In the genomic region with DNA sequence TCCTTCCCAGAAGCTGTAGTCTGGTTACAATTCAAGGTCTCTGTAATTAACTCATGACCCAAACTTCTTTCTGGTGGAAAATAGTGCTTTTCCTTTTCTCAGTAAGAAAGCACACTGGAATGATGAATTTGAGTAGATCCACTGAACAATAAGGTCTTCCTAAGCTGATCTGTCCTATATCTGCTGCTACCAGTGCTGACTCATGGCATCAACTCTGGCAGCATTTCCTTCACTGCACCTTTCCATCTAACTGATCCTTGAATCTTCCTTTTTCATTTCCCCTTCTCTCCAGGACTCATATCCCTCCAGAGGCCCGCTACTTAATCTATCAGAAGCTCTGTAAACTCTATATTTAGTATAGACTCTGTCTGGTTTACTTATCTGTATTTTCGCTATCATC, we compare ENCODE assay signal across 21 cellular contexts.
A peak's percentile ranks its signal among the peaks of the same experiment; 100 is the strongest.
DNase-seq lines count a peak whose midpoint lies in the region; ATAC-seq, FAIRE-seq and TF ChIP-seq lines count a peak whose summit lies in the region.
"Had no signal": no experiment of that assay in that cellular context is flagged by ENCODE, and none has a peak within 500 bp of the region (broad histone marks: within the 10 kb centered on the region; RNA-seq: fewer than 3 reads in every experiment).

No MANE protein-coding gene starts in this region.

- no peak overlapping the region for H3K9ac ChIP-seq in endothelial cell of umbilical vein (replicated peaks; ENCODE audit: extremely low read depth, insufficient read depth, low read length)

- no TSS peak for BruUV-seq in endothelial cell of umbilical vein (replicated peaks; lab: Mats Ljungman, UMichigan)

- H3K9me3 Mint-ChIP-seq in nephron progenitor cell = peaks cover 2% of the 10 kb centered on the region
- H3K9me3 Mint-ChIP-seq: CD8-positive, alpha-beta memory T cell had no signal

- POLR2A ChIA-PET in endothelial cell of umbilical vein (lab: Charles Lee) = no interaction called here

- intact Hi-C loops in endothelial cell of umbilical vein (cut with micrococcal nuclease) = no loop called here
- intact Hi-C loops in lower leg skin (cut with DNase I; ENCODE audit: low total_unique reads) = no loop called here

- no peaks in the 10 kb centered on the region for H3K27me3 Mint-ChIP-seq in nephron progenitor cell (ENCODE audit: low read depth, poor library complexity)
- H3K27me3 Mint-ChIP-seq: CD8-positive, alpha-beta memory T cell; IgD-negative memory B cell had no signal

- DNase-seq in M059J (ENCODE audit: low read depth) = peak; percentile 40
- no peak for DNase-seq in RWPE2 (ENCODE audit: low spot score)
- no peak for DNase-seq in endothelial cell of umbilical vein (ENCODE audit: low read depth, low spot score)
- no peak for DNase-seq in nephron progenitor cell
- no peak for DNase-seq in SK-N-DZ (ENCODE audit: low spot score)
- no peak for DNase-seq in lower leg skin (ENCODE audit: low spot score in 2 of 2)
- no peak for DNase-seq in stimulated activated CD4-positive, alpha-beta T cell treated with anti-CD3 and anti-CD28 coated beads, Interleukin-4, amount 100 ng/mL, for 24 hours
- DNase-seq: ACHN; C1 segment of cervical spinal cord; CD8-positive, alpha-beta memory T cell; DMS79; NCI-H1105; NCI-H1694; NCI-H2107; NCI-H510A treated with DMSO at 0.1 percent for 48 hours; NCI-H82; PC-9 had no signal

- no peaks in the 10 kb centered on the region for H4K20me1 ChIP-seq in endothelial cell of umbilical vein (replicated peaks; ENCODE audit: control insufficient read depth, extremely low read depth, insufficient read depth, low read length)

- H3K36me3 ChIP-seq in RWPE2 (ENCODE audit: low read depth) = no peaks in the 10 kb centered on the region
- H3K36me3 ChIP-seq in endothelial cell of umbilical vein (ENCODE audit: control insufficient read depth in 2 of 2, extremely low read depth in 1 of 2, insufficient read depth in 2 of 2, low read length in 2 of 2) = no peaks in the 10 kb centered on the region
- H3K36me3 ChIP-seq: SJSA1 had no signal

- FAIRE-seq in endothelial cell of umbilical vein (lab: Jason Lieb, UNC) = peak; percentile 26

- dilution Hi-C loops in endothelial cell of umbilical vein (cut with MboI; ENCODE audit: extremely low pct_ligation_motif_present, low sequenced_read_pairs) = no loop called here

- H3K27me3 ChIP-seq in RWPE2 (ENCODE audit: insufficient read depth, poor library complexity, severe bottlenecking) (no peaks in the 10 kb centered on the region), endothelial cell of umbilical vein (ENCODE audit: control insufficient read depth in 2 of 2, insufficient read depth in 2 of 2, low read length in 2 of 2) (no peaks in the 10 kb centered on the region)
- H3K27me3 ChIP-seq: SJSA1 had no signal

- no peak overlapping the region for H3K27ac ChIP-seq in RWPE2 (ENCODE audit: poor library complexity, severe bottlenecking)
- no peak overlapping the region for H3K27ac ChIP-seq in endothelial cell of umbilical vein (ENCODE audit: insufficient read depth, low read depth, low read length)
- H3K27ac ChIP-seq: PC-9, SJSA1 had no signal

- CTCF ChIA-PET in endothelial cell of umbilical vein (lab: Charles Lee) = interaction anchor here (1.5 kb wide), 1 partner anchor 106 kb away, joined by 4 read pairs; no protein-coding TSS in a partner anchor

- peaks cover 3% of the 10 kb centered on the region for H3K9me3 ChIP-seq in RWPE2 (ENCODE audit: severe bottlenecking)
- no peaks in the 10 kb centered on the region for H3K9me3 ChIP-seq in endothelial cell of umbilical vein (replicated peaks; ENCODE audit: control insufficient read depth, insufficient read depth, low read length)
- H3K9me3 ChIP-seq: SJSA1 had no signal

- no peaks in the 10 kb centered on the region for H3K36me3 Mint-ChIP-seq in nephron progenitor cell (ENCODE audit: low read depth)
- H3K36me3 Mint-ChIP-seq: CD8-positive, alpha-beta memory T cell; IgD-negative memory B cell had no signal

- peaks cover 10% of the 10 kb centered on the region for H3K4me1 Mint-ChIP-seq in nephron progenitor cell
- H3K4me1 Mint-ChIP-seq: CD8-positive, alpha-beta memory T cell; IgD-negative memory B cell had no signal

- ATAC-seq in RWPE2 (ENCODE audit: low read depth) (peak; percentile 46; the same call in 2 of the 3 replicates), GM21786 (IDR thresholded peaks at IDR 0.05; ENCODE audit: unreplicated experiment) (no peak)
- ATAC-seq: HCT116 had no signal

- 86 to 93% methylated on average over 2 of the region's 2 CpGs for WGBS in lower leg skin, 2 donors

- no peaks in the 10 kb centered on the region for H3K9me1 ChIP-seq in endothelial cell of umbilical vein (replicated peaks; ENCODE audit: control insufficient read depth, extremely low read depth, insufficient read depth, low read length)

- no peak overlapping the region for H3K4me2 ChIP-seq in endothelial cell of umbilical vein (ENCODE audit: insufficient read depth, low read length)
- H3K4me2 ChIP-seq: PC-9 had no signal

- no peaks in the 10 kb centered on the region for H3K79me2 ChIP-seq in endothelial cell of umbilical vein (ENCODE audit: control insufficient read depth, insufficient read depth, low read length)

- no peak overlapping the region for H2AFZ ChIP-seq in endothelial cell of umbilical vein (ENCODE audit: low read depth, low read length)
- H2AFZ ChIP-seq: PC-9 had no signal

- H3K27ac Mint-ChIP-seq in nephron progenitor cell = peak overlapping the region; percentile 1
- H3K27ac Mint-ChIP-seq: CD8-positive, alpha-beta memory T cell had no signal

- no peak overlapping the region for H3K4me3 ChIP-seq in RWPE2 (ENCODE audit: severe bottlenecking)
- H3K4me3 ChIP-seq in endothelial cell of umbilical vein (replicated peaks in 1 of 3; ENCODE audit: insufficient read depth in 1 of 3, low read depth in 1 of 3, low read length in 3 of 3) = no peak overlapping the region
- H3K4me3 ChIP-seq in lower leg skin (ENCODE audit: low read depth, poor library complexity, severe bottlenecking) = no peak overlapping the region
- H3K4me3 ChIP-seq: PC-9, SJSA1 had no signal

- H3K4me1 ChIP-seq in RWPE2 (ENCODE audit: insufficient read depth, poor library complexity, severe bottlenecking) (no peaks in the 10 kb centered on the region), endothelial cell of umbilical vein (ENCODE audit: control insufficient read depth, extremely low read depth, insufficient read depth, low read length) (peaks cover 2% of the 10 kb centered on the region)
- H3K4me1 ChIP-seq: SJSA1 had no signal

- no peak overlapping the region for H3K4me3 Mint-ChIP-seq in nephron progenitor cell
- H3K4me3 Mint-ChIP-seq: CD8-positive, alpha-beta memory T cell; IgD-negative memory B cell had no signal

- no peak for TF ChIP-seq CTCF in RWPE2 (IDR thresholded peaks at IDR 0.05; ENCODE audit: poor library complexity, severe bottlenecking)
- no peak for TF ChIP-seq CTCF in endothelial cell of umbilical vein (IDR thresholded peaks at IDR 0.05; ENCODE audit: extremely low read depth in 1 of 2, insufficient read depth in 1 of 2, low read depth in 1 of 2, low read length in 2 of 2)
- no peak for TF ChIP-seq CTCF in nephron progenitor cell (IDR thresholded peaks at IDR 0.05)
- no peak for TF ChIP-seq CTCF in lower leg skin (IDR thresholded peaks at IDR 0.05)

- TF ChIP-seq POLR2A in endothelial cell of umbilical vein (IDR thresholded peaks at IDR 0.05; ENCODE audit: low read depth, low read length) = no peak
- TF ChIP-seq POLR2A in lower leg skin (IDR thresholded peaks at IDR 0.05) = no peak

TF ChIP-seq in endothelial cell of umbilical vein, 7 proteins besides CTCF, POLR2A, EP300 and RAD21:
- TF ChIP-seq FOS (IDR thresholded peaks at IDR 0.05; ENCODE audit: borderline replicate concordance, insufficient read depth, low read length) (peak; percentile 18), POLR2AphosphoS5 (IDR thresholded peaks at IDR 0.05; ENCODE audit: insufficient read depth, low read depth, low read length) (no peak)
